ENCODE assay signal across 8 cellular contexts in genomic region chr12:754238-754816, GRCh38. TPM values are rescaled to one million over a fixed set of nuclear protein-coding genes. Genes with fewer than 3 reads are reported as not detected.
A peak's percentile ranks its signal among the peaks of the same experiment; 100 is the strongest.
DNase-seq lines count a peak whose midpoint lies in the region; ATAC-seq and TF ChIP-seq lines count a peak whose summit lies in the region.

No MANE protein-coding gene starts in this region.

- WGBS in heart left ventricle, 4 donors = 0 to 1% (median 1%) methylated on average over 16 of the region's 16 CpGs
- 0 to 1% methylated on average over 8 to 16 of the region's 16 CpGs for WGBS in esophagus squamous epithelium, 2 donors

- DNase-seq in heart left ventricle (peak in 3 of 5 donors; percentile 36 to 54 (median 43)), Right ventricle myocardium inferior (ENCODE audit: missing footprints) (no peak), SW480 (ENCODE audit: low spot score) (peak; percentile 39), esophagus squamous epithelium (lab: John Stamatoyannopoulos, UW) (no peak), NAMALWA (ENCODE audit: low spot score) (no peak)

- H2AFZ ChIP-seq in neuron (ENCODE audit: low read depth, low read length) = no peak overlapping the region

- peak in 1 of 12 donors; percentile 4 for TF ChIP-seq CTCF in heart left ventricle (IDR thresholded peaks at IDR 0.05)
- no peak for TF ChIP-seq CTCF in esophagus squamous epithelium (IDR thresholded peaks at IDR 0.05)

- H3K27me3 ChIP-seq in heart left ventricle (no peaks in the 10 kb centered on the region), esophagus squamous epithelium (no peaks in the 10 kb centered on the region), neuron (ENCODE audit: insufficient read depth, low read length) (no peaks in the 10 kb centered on the region)

- no peak for ATAC-seq in heart left ventricle
- ATAC-seq in Right ventricle myocardium inferior = no peak
- ATAC-seq in HG02571 (IDR thresholded peaks at IDR 0.05; ENCODE audit: unreplicated experiment) = no peak
- no peak for ATAC-seq in HG02840 (IDR thresholded peaks at IDR 0.05; ENCODE audit: low FRiP score, unreplicated experiment)

- H3K4me3 ChIP-seq in heart left ventricle = peak overlapping the region; percentile 61 to 97 (median 86)
- H3K4me3 ChIP-seq in esophagus squamous epithelium = peak overlapping the region; percentile 75 to 92 (median 82)
- H3K4me3 ChIP-seq in neuron (ENCODE audit: low read length) = peak overlapping the region; percentile 87

- no peak for TF ChIP-seq POLR2A in heart left ventricle (IDR thresholded peaks at IDR 0.05)
- TF ChIP-seq POLR2A in esophagus squamous epithelium (IDR thresholded peaks at IDR 0.05) = no peak

- H3K9me3 ChIP-seq in heart left ventricle (no peaks in the 10 kb centered on the region), esophagus squamous epithelium (no peaks in the 10 kb centered on the region), neuron (ENCODE audit: low read length) (no peaks in the 10 kb centered on the region)

- H3K4me1 ChIP-seq in heart left ventricle = peaks cover 0 to 71% (median 40%) of the 10 kb centered on the region in 12 donors
- H3K4me1 ChIP-seq in esophagus squamous epithelium = peaks cover 6 to 66% (median 14%) of the 10 kb centered on the region in 3 donors
- peaks cover 30% of the 10 kb centered on the region for H3K4me1 ChIP-seq in neuron (ENCODE audit: insufficient read depth, low read length)

- H3K27ac ChIP-seq in heart left ventricle = peak overlapping the region; percentile 79 to 99 (median 98)
- H3K27ac ChIP-seq in esophagus squamous epithelium = peak overlapping the region; percentile 99 to 100 (median 100)

- H3K36me3 ChIP-seq in heart left ventricle (no peaks in the 10 kb centered on the region), esophagus squamous epithelium (no peaks in the 10 kb centered on the region), neuron (ENCODE audit: insufficient read depth, low read length) (no peaks in the 10 kb centered on the region)

- intact Hi-C loops in heart left ventricle (cut with DNase I) (loop anchor here in 9 of 10 donors (2.0 to 5.0 kb wide), 14 partner anchors 37 to 193 kb away; partner anchors contain the start of genes RAD52 (in 2 of the 9) and NINJ2 (in 1 of the 9)), Right ventricle myocardium inferior (cut with DNase I) (loop anchor here (5.0 kb wide), 2 partner anchors 58 to 193 kb away; partner anchors contain the start of gene RAD52), esophagus squamous epithelium (cut with DNase I) (loop anchor here (5.0 to 10.0 kb wide), 3 partner anchors 60 to 182 kb away; no protein-coding TSS in a partner anchor)

RNA-seq across cellular contexts. Expression of gene WNK1, which starts 1.9 kb away (rescaled TPM):
- 100 to 1,000 TPM; 247 to 373 (median 302) TPM for total RNA-seq in heart left ventricle
- polyA plus RNA-seq in heart left ventricle = 100 to 1,000 TPM in 1 of 2 donors, 10 to 100 TPM in 1; 59.9 to 247 TPM
- 284 TPM for total RNA-seq in Right ventricle myocardium inferior
- total RNA-seq in esophagus squamous epithelium = 100 to 1,000 TPM; 120 to 269 (median 204) TPM

Comparison
In these comparisons a context has a peak if more than half of its experiments do, and no peak if none do; other contexts are left out.
1. DNase-seq: peak in heart left ventricle (3 of 5) and SW480 (single experiment); none in Right ventricle myocardium inferior (single experiment), esophagus squamous epithelium (single experiment) and NAMALWA (single experiment).
2. Peak in every context shown above with its lines, with median percentiles within 50 percentile points of each other: H3K4me3 ChIP-seq.